In the genomic region with DNA sequence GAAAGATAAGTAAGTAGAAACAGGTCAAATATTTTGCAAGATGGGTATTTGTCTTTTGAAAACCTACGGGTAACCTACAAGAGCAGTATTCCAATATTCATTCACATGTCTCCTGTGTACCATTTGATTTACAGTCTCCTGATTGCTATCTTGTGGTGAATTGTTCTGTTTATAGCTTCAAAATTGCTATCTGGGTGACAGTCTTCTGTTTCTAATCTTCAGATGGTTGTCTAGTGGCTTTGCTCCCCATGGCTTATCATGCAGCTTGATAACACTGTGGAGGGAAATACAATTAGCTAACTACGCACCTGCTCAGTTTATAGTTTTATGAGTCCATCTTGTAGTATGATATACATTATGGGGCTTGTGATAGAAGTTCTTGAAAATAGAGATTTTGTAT, we compare ENCODE assay signal across 18 cellular contexts.
"Had no signal": no experiment of that assay in that cellular context is flagged by ENCODE, and none has a peak within 500 bp of the region (broad histone marks: within the 10 kb centered on the region; RNA-seq: fewer than 3 reads in every experiment).

No MANE protein-coding gene starts in this region.

- ATAC-seq: left cardiac atrium; left ventricle myocardium superior; naive thymus-derived CD4-positive, alpha-beta T cell; psoas muscle; right lobe of liver; stimulated activated effector memory CD8-positive, alpha-beta T cell treated with anti-CD3 and anti-CD28 coated beads, Interleukin-12 subunit alpha, Interleukin-12 subunit beta, amount 100 ng/mL, for 72 hours; stimulated activated naive CD8-positive, alpha-beta T cell treated with anti-CD3 and anti-CD28 coated beads, Interleukin-15, Interleukin-2, amounts not matched to agents 100 U/mL and 50 U/mL, for 24 hours had no signal

- DNase-seq: dorsolateral prefrontal cortex; effector CD8-positive, alpha-beta T cell; foreskin melanocyte; head of caudate nucleus; kidney; left cardiac atrium; left ventricle myocardium superior; mesenchymal stem cell; naive thymus-derived CD4-positive, alpha-beta T cell; nephron progenitor cell; psoas muscle; retina; right lobe of liver; stimulated activated CD4-positive, alpha-beta T cell treated with anti-CD3 and anti-CD28 coated beads, Interleukin-4, amount 100 ng/mL, for 1 hour; stimulated activated CD8-positive, alpha-beta memory T cell treated with anti-CD3 and anti-CD28 coated beads, Interleukin-4, amount 100 ng/mL, for 48 hours; stimulated activated naive CD8-positive, alpha-beta T cell treated with anti-CD3 and anti-CD28 coated beads, Interleukin-15, Interleukin-2, amounts not matched to agents 100 U/mL and 50 U/mL, for 24 hours; thyroid gland had no signal
